8 cellular contexts compared by ENCODE assay signal in the genomic region with DNA sequence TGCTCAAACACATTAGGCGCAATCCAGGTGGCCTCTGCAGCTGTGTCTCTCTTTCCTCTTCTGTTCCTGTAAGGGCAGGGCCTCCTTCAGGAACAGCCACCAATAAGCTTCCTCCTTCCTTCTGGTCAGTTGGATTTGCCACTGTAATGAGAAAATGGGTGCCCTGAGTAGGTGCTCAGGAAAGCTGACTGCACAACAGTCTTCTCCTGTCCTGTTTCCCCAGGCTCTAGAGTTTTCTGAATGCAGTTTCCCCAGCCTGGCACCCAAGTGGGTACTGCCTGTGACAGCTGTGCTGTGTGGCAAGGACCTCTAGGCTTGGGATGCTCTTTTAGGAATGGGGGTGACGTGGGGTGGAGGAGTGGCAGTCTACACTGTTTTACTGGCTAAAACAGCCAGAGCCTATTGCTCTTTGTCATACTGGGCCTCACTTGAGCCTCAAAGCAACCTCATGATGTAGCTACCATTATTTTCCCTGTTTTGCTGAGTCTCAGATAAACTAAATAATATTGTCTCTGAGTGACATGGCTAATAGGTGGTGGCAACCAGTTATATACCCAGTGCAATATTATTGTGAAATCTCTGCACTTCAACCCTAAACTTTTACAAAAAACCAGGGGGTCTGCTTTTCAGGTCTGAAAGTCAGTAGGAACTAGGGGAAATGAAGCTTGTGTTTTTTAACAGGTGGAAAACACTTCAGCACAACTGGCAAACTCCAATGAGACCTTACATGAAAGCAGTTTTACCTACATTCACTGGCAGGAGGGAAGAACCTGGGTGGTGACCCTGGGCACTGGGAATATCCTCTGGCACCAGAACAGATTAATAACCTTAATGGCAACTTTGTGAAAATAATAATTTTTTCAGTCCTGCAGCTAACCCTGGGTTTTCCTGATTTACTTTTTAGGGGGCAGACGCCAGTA. TPM values are rescaled to one million over a fixed set of nuclear protein-coding genes. Genes with fewer than 3 reads are reported as not detected.
A peak's percentile ranks its signal among the peaks of the same experiment; 100 is the strongest.
DNase-seq lines count a peak whose midpoint lies in the region; ATAC-seq and TF ChIP-seq lines count a peak whose summit lies in the region.

No MANE protein-coding gene starts in this region.

- H3K9me3 Mint-ChIP-seq in activated CD4-positive, alpha-beta T cell treated with anti-CD3 and anti-CD28 coated beads, Interleukin-2, amount 10 ng/mL, durations not matched to agents 24 days and 14 days = no peaks in the 10 kb centered on the region

- H3K4me3 ChIP-seq in astrocyte of the cerebellum (ENCODE audit: low read depth, low read length) (peak overlapping the region; percentile 59), subcutaneous abdominal adipose tissue (ENCODE audit: low read depth in 1 of 5, low read length in 5 of 5) (peak overlapping the region; percentile 49 to 84 (median 62))

- H3K36me3 Mint-ChIP-seq in activated CD4-positive, alpha-beta T cell treated with anti-CD3 and anti-CD28 coated beads, Interleukin-2, amount 10 ng/mL, durations not matched to agents 24 days and 14 days (ENCODE audit: low read depth) = no peaks in the 10 kb centered on the region

- H3K9ac ChIP-seq in subcutaneous abdominal adipose tissue (ENCODE audit: low read length in 5 of 5) = peak overlapping the region in 4 of 5 donors; percentile 46 to 66 (median 63)

- ATAC-seq in left colon (no peak), HG03097 (IDR thresholded peaks at IDR 0.05; ENCODE audit: low FRiP score, unreplicated experiment) (no peak), GM18502 (IDR thresholded peaks at IDR 0.05; ENCODE audit: poor library complexity, unreplicated experiment) (no peak)

- in situ Hi-C loops in astrocyte of the cerebellum (cut with HindIII; ENCODE audit: low sequenced_read_pairs) = no loop called here

- intact Hi-C loops in activated CD4-positive, alpha-beta T cell treated with anti-CD3 and anti-CD28 coated beads, Interleukin-2, amount 10 ng/mL, durations not matched to agents 24 days and 14 days (cut with micrococcal nuclease) = no loop called here
- intact Hi-C loops in left colon (cut with DNase I, micrococcal nuclease) = no loop called here

- peak overlapping the region; percentile 74 for H3K27ac ChIP-seq in subcutaneous abdominal adipose tissue (ENCODE audit: low read depth, low read length)

- TF ChIP-seq CTCF in astrocyte of the cerebellum (IDR thresholded peaks at IDR 0.05; ENCODE audit: low read depth, low read length, missing control alignments) = no peak

- peaks cover 0 to 17% (median 11%) of the 10 kb centered on the region in 5 donors for H3K4me1 ChIP-seq in subcutaneous abdominal adipose tissue (ENCODE audit: control insufficient read depth in 5 of 5, insufficient read depth in 5 of 5, low read length in 5 of 5)

- no peaks in the 10 kb centered on the region for H3K36me3 ChIP-seq in subcutaneous abdominal adipose tissue (ENCODE audit: control insufficient read depth in 5 of 5, insufficient read depth in 5 of 5, low read length in 5 of 5)

- H3K4me3 Mint-ChIP-seq in activated CD4-positive, alpha-beta T cell treated with anti-CD3 and anti-CD28 coated beads, Interleukin-2, amount 10 ng/mL, durations not matched to agents 24 days and 14 days = peak overlapping the region; percentile 78

- H3K27me3 Mint-ChIP-seq in activated CD4-positive, alpha-beta T cell treated with anti-CD3 and anti-CD28 coated beads, Interleukin-2, amount 10 ng/mL, durations not matched to agents 24 days and 14 days = peaks cover 57% of the 10 kb centered on the region

- H3K27me3 ChIP-seq in subcutaneous abdominal adipose tissue (ENCODE audit: control insufficient read depth in 5 of 5, insufficient read depth in 4 of 5, low read length in 5 of 5) = no peaks in the 10 kb centered on the region

- DNase-seq in activated CD4-positive, alpha-beta T cell treated with anti-CD3 and anti-CD28 coated beads, Interleukin-2, amount 10 ng/mL, durations not matched to agents 24 days and 14 days = no peak
- DNase-seq in activated CD4-positive, alpha-beta T cell treated with anti-CD3 and anti-CD28 coated beads for 1 hour = no peak
- DNase-seq in astrocyte of the cerebellum (ENCODE audit: low read depth) (no peak), left colon (peak; percentile 12 to 53), putamen (ENCODE audit: low spot score) (no peak)

- H3K4me1 Mint-ChIP-seq in activated CD4-positive, alpha-beta T cell treated with anti-CD3 and anti-CD28 coated beads, Interleukin-2, amount 10 ng/mL, durations not matched to agents 24 days and 14 days = peaks cover 10% of the 10 kb centered on the region

- no peaks in the 10 kb centered on the region for H3K9me3 ChIP-seq in subcutaneous abdominal adipose tissue (ENCODE audit: control insufficient read depth in 5 of 5, low read length in 5 of 5)

- no peak overlapping the region for H3K27ac Mint-ChIP-seq in activated CD4-positive, alpha-beta T cell treated with anti-CD3 and anti-CD28 coated beads, Interleukin-2, amount 10 ng/mL, durations not matched to agents 24 days and 14 days

RNA-seq across cellular contexts. Expression of a gene that starts 1.1 kb away (rescaled TPM):
- not detected in 2 replicates for total RNA-seq in activated CD4-positive, alpha-beta T cell treated with anti-CD3 and anti-CD28 coated beads, Interleukin-2, amount 10 ng/mL, durations not matched to agents 24 days and 14 days
- 10 to 100 TPM in 1 of 2 donors, 1 to 10 TPM in 1; 5.1 to 32.8 TPM for total RNA-seq in left colon

RNA-seq across cellular contexts. Expression of a gene that starts 59.4 kb away (rescaled TPM):
- total RNA-seq in activated CD4-positive, alpha-beta T cell treated with anti-CD3 and anti-CD28 coated beads, Interleukin-2, amount 10 ng/mL, durations not matched to agents 24 days and 14 days = not detected in 2 replicates
- total RNA-seq in left colon = 10 to 100 TPM in 1 of 2 donors, 1 to 10 TPM in 1; 3.5 to 20.8 TPM

Comparison
In these comparisons a context has a peak if more than half of its experiments do, and no peak if none do; other contexts are left out.
1. DNase-seq: peak in left colon (2 of 2); none in activated CD4-positive, alpha-beta T cell treated with anti-CD3 and anti-CD28 coated beads, Interleukin-2, amount 10 ng/mL, durations not matched to agents 24 days and 14 days (single experiment), activated CD4-positive, alpha-beta T cell treated with anti-CD3 and anti-CD28 coated beads for 1 hour (single experiment), astrocyte of the cerebellum (single experiment) and putamen (single experiment).